ENCODE assay signal across 1 cellular context in the genomic region with DNA sequence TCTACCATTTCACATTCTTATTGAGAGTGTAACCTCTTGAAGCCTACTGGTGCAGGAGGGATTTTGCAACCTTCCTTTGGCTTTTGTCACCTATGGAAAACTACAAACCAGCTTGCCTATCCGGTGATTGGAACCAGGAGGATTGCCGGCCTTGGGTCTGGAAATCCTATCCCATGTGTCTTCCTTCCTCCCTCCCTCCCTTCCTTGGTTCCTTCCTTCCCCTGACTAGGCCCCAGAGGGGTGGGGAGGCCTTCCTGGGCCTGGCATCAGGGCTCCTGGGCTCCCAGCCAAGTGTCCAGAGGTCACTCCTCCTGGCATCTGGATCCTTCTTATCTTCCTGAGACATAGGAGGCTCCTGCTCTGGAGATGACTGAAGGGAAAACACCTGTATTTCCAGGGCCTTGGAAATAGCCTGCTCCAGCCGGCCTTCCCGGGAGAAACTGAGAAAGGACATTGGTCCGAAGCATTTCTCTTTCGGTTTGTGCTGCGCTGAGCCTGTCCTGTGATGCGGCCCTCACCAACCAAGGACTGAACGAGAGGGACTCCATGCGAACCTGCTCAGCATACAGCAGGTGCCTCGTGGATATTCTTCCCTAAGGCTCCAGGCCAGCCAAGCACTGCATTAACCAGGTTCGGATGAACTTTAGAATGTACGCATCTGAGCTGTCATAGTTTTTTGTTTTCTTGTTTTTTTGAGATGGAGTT.
TF ChIP-seq lines count a peak whose summit lies in the region.

No MANE protein-coding gene starts in this region.

TF ChIP-seq in HepG2, 621 proteins besides CTCF, POLR2A, EP300 and RAD21 (continued from another document):
- TF ChIP-seq, protein P1, sequence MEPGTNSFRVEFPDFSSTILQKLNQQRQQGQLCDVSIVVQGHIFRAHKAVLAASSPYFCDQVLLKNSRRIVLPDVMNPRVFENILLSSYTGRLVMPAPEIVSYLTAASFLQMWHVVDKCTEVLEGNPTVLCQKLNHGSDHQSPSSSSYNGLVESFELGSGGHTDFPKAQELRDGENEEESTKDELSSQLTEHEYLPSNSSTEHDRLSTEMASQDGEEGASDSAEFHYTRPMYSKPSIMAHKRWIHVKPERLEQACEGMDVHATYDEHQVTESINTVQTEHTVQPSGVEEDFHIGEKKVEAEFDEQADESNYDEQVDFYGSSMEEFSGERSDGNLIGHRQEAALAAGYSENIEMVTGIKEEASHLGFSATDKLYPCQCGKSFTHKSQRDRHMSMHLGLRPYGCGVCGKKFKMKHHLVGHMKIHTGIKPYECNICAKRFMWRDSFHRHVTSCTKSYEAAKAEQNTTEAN (CRISPR knock-in tag; conservative IDR thresholded peaks at IDR 0.05): peak; percentile 67; the same call in 1 of the 2 replicates
- TF ChIP-seq ZNF713 (CRISPR knock-in tag; IDR thresholded peaks at IDR 0.05) (peak; percentile 46; the same call in 1 of the 2 replicates), NR2C2 (CRISPR knock-in tag; IDR thresholded peaks at IDR 0.05; ENCODE audit: borderline replicate concordance) (peak; percentile 32; the same call in 1 of the 2 replicates), ZNF687 (CRISPR knock-in tag; IDR thresholded peaks at IDR 0.05) (peak; percentile 74), ZNF343 (CRISPR knock-in tag; IDR thresholded peaks at IDR 0.05) (peak; percentile 53; the same call in 1 of the 2 replicates), CBX5 (CRISPR knock-in tag; IDR thresholded peaks at IDR 0.05; ENCODE audit: borderline replicate concordance) (peak; percentile 73; the same call in 1 of the 2 replicates), NKX3-1 (CRISPR knock-in tag; IDR thresholded peaks at IDR 0.05) (peak; percentile 32), ZNF543 (CRISPR knock-in tag; IDR thresholded peaks at IDR 0.05) (peak; percentile 15; the same call in 1 of the 2 replicates), ZNF775 (CRISPR knock-in tag; IDR thresholded peaks at IDR 0.05; ENCODE audit: borderline replicate concordance) (0 out of 2 replicates have a peak, but pooled peaks have one; percentile 23), ZSCAN21 (CRISPR knock-in tag; IDR thresholded peaks at IDR 0.05; ENCODE audit: borderline replicate concordance) (no peak), LRRFIP1 (CRISPR knock-in tag; conservative IDR thresholded peaks at IDR 0.05) (no peak), ZNF781 (CRISPR knock-in tag; IDR thresholded peaks at IDR 0.05; ENCODE audit: borderline replicate concordance, not compliant biosample characterization) (no peak), ZNF24 (IDR thresholded peaks at IDR 0.05) (0 out of 2 replicates have a peak, but pooled peaks have one; percentile 34), HNF4A (CRISPR knock-in tag; IDR thresholded peaks at IDR 0.05) (peak; percentile 81), FOXC1 (CRISPR knock-in tag; IDR thresholded peaks at IDR 0.05; ENCODE audit: borderline replicate concordance) (no peak), ZNF263 (CRISPR knock-in tag; IDR thresholded peaks at IDR 0.05) (peak; percentile 41; the same call in 1 of the 2 replicates), ZBTB7B (CRISPR knock-in tag; IDR thresholded peaks at IDR 0.05) (peak; percentile 44; the same call in 1 of the 2 replicates), BORCS8-MEF2B (CRISPR knock-in tag; IDR thresholded peaks at IDR 0.05) (peak; percentile 77), JDP2 (CRISPR knock-in tag; IDR thresholded peaks at IDR 0.05; ENCODE audit: borderline replicate concordance) (no peak), ZNF598 (CRISPR knock-in tag; IDR thresholded peaks at IDR 0.05; ENCODE audit: borderline replicate concordance) (no peak)
- TF ChIP-seq, protein P2, sequence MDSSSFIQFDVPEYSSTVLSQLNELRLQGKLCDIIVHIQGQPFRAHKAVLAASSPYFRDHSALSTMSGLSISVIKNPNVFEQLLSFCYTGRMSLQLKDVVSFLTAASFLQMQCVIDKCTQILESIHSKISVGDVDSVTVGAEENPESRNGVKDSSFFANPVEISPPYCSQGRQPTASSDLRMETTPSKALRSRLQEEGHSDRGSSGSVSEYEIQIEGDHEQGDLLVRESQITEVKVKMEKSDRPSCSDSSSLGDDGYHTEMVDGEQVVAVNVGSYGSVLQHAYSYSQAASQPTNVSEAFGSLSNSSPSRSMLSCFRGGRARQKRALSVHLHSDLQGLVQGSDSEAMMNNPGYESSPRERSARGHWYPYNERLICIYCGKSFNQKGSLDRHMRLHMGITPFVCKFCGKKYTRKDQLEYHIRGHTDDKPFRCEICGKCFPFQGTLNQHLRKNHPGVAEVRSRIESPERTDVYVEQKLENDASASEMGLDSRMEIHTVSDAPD (CRISPR knock-in tag; IDR thresholded peaks at IDR 0.05): peak; percentile 87; the same call in 1 of the 2 replicates
